ENCODE assay signal across 22 cellular contexts in genomic region chr12:10939163-10939562, GRCh38. TPM values are rescaled to one million over a fixed set of nuclear protein-coding genes. Genes with fewer than 3 reads are reported as not detected.
"Had no signal": no experiment of that assay in that cellular context is flagged by ENCODE, and none has a peak within 500 bp of the region (broad histone marks: within the 10 kb centered on the region; RNA-seq: fewer than 3 reads in every experiment).

A gene with protein sequence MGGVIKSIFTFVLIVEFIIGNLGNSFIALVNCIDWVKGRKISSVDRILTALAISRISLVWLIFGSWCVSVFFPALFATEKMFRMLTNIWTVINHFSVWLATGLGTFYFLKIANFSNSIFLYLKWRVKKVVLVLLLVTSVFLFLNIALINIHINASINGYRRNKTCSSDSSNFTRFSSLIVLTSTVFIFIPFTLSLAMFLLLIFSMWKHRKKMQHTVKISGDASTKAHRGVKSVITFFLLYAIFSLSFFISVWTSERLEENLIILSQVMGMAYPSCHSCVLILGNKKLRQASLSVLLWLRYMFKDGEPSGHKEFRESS (minus strand): TSS chr12:10939263. CDS start chr12:10939207, 56 bp downstream.

- H3K27ac ChIP-seq: ascending aorta, esophagus squamous epithelium, left ventricle myocardium inferior, right lobe of liver, thoracic aorta, uterus, VCaP had no signal

- H3K36me3 ChIP-seq: ascending aorta, brain microvascular endothelial cell, esophagus squamous epithelium, left ventricle myocardium inferior, right lobe of liver, thoracic aorta, uterus had no signal

- H3K4me3 ChIP-seq: ascending aorta, esophagus squamous epithelium, left ventricle myocardium inferior, lung, mucosa of descending colon, right lobe of liver, thoracic aorta, uterus had no signal

- H3K4me1 ChIP-seq: ascending aorta, left ventricle myocardium inferior, right lobe of liver, uterus had no signal

- DNase-seq: activated CD4-positive, alpha-beta T cell treated with anti-CD3 and anti-CD28 coated beads for 4 hours; activated CD4-positive, alpha-beta T cell treated with anti-CD3 and anti-CD28 coated beads, Interleukin-2, amount 50 U/mL, for 4 hours; activated CD8-positive, alpha-beta memory T cell treated with anti-CD3 and anti-CD28 coated beads for 24 hours; activated effector memory CD4-positive, alpha-beta T cell treated with anti-CD3 and anti-CD28 coated beads, Interleukin-2, amount 50 U/mL, for 16 hours; activated naive CD4-positive, alpha-beta T cell treated with anti-CD3 and anti-CD28 coated beads, Interleukin-2, amount 10 ng/mL, durations not matched to agents 7 days and 5 days; activated naive CD8-positive, alpha-beta T cell treated with anti-CD3 and anti-CD28 coated beads, Interleukin-2, amount 10 ng/mL, durations not matched to agents 7 days and 5 days; brain microvascular endothelial cell; central memory CD4-positive, alpha-beta T cell; effector CD4-positive, alpha-beta T cell; esophagus squamous epithelium; foreskin melanocyte; left ventricle myocardium inferior; mucosa of descending colon; nucleus accumbens; right lobe of liver; stimulated activated CD4-positive, alpha-beta T cell treated with anti-CD3 and anti-CD28 coated beads, Interleukin-12 subunit alpha, Interleukin-12 subunit beta, amount 100 ng/mL, for 4 hours; stimulated activated CD4-positive, alpha-beta T cell treated with anti-CD3 and anti-CD28 coated beads, Interleukin-4, amount 100 ng/mL, for 1 hour; uterus had no signal

- H3K27me3 ChIP-seq: ascending aorta, brain microvascular endothelial cell, esophagus squamous epithelium, right lobe of liver, uterus had no signal

- ATAC-seq: mucosa of descending colon, right lobe of liver had no signal

- H3K9me3 ChIP-seq: ascending aorta, mucosa of descending colon, right lobe of liver, thoracic aorta, uterus had no signal

RNA-seq across cellular contexts. Expression of the gene that starts here (rescaled TPM):
- total RNA-seq: ascending aorta had no signal
